In genomic region chr19:4429266-4430200, GRCh38 we compare ENCODE assay signal across 29 cellular contexts. TPM values are rescaled to one million over a fixed set of nuclear protein-coding genes. Genes with fewer than 3 reads are reported as not detected.
A peak's percentile ranks its signal among the peaks of the same experiment; 100 is the strongest.
DNase-seq lines count a peak whose midpoint lies in the region; ATAC-seq and TF ChIP-seq lines count a peak whose summit lies in the region.
"Had no signal": no experiment of that assay in that cellular context is flagged by ENCODE, and none has a peak within 500 bp of the region (broad histone marks: within the 10 kb centered on the region; RNA-seq: fewer than 3 reads in every experiment).

No MANE protein-coding gene starts in this region.

- H3K4me1 Mint-ChIP-seq in activated naive CD8-positive, alpha-beta T cell treated with anti-CD3 and anti-CD28 coated beads, Interleukin-2, amount 10 ng/mL, durations not matched to agents 7 days and 5 days: peaks cover 2% of the 10 kb centered on the region
- no peaks in the 10 kb centered on the region for H3K4me1 Mint-ChIP-seq in activated naive CD8-positive, alpha-beta T cell treated with anti-CD3 and anti-CD28 coated beads for 36 hours
- H3K4me1 Mint-ChIP-seq in nephron: peaks cover 23% of the 10 kb centered on the region

- H3K27ac ChIP-seq in upper lobe of right lung: no peak overlapping the region
- H3K27ac ChIP-seq: cardiac muscle cell, coronary artery, KMS-11 had no signal

- H3K27me3 Mint-ChIP-seq in activated naive CD8-positive, alpha-beta T cell treated with anti-CD3 and anti-CD28 coated beads, Interleukin-2, amount 10 ng/mL, durations not matched to agents 7 days and 5 days: no peaks in the 10 kb centered on the region
- H3K27me3 Mint-ChIP-seq in activated naive CD8-positive, alpha-beta T cell treated with anti-CD3 and anti-CD28 coated beads for 36 hours: no peaks in the 10 kb centered on the region
- peaks cover 3% of the 10 kb centered on the region for H3K27me3 Mint-ChIP-seq in nephron (ENCODE audit: low read depth)

- H3K4me3 ChIP-seq in choroid plexus epithelial cell (ENCODE audit: low read depth, low read length) (no peak overlapping the region), upper lobe of right lung (no peak overlapping the region)
- H3K4me3 ChIP-seq: cardiac muscle cell, coronary artery, HAP-1, upper lobe of left lung had no signal

- TF ChIP-seq CTCF in choroid plexus epithelial cell (conservative IDR thresholded peaks at IDR 0.05; ENCODE audit: low read depth, low read length): no peak
- no peak for TF ChIP-seq CTCF in nephron (IDR thresholded peaks at IDR 0.05; ENCODE audit: unreplicated experiment in 3 of 3)
- TF ChIP-seq CTCF in upper lobe of right lung (IDR thresholded peaks at IDR 0.05): no peak

- POLR2A ChIA-PET in activated naive CD8-positive, alpha-beta T cell treated with anti-CD3 and anti-CD28 coated beads, Interleukin-2, amount 10 ng/mL, durations not matched to agents 7 days and 5 days (lab: Charles Lee): interaction anchor here (1.3 kb wide), 1 partner anchor 8 kb away, joined by 4 read pairs; no protein-coding TSS in a partner anchor

- H3K36me3 ChIP-seq in upper lobe of right lung: peaks cover 7% of the 10 kb centered on the region

- no peak for DNase-seq in activated naive CD8-positive, alpha-beta T cell treated with anti-CD3 and anti-CD28 coated beads, Interleukin-2, amount 10 ng/mL, durations not matched to agents 7 days and 5 days
- DNase-seq in activated naive CD8-positive, alpha-beta T cell treated with anti-CD3 and anti-CD28 coated beads for 36 hours: no peak
- peak; percentile 23 for DNase-seq in choroid plexus epithelial cell (ENCODE audit: low read depth)
- no peak for DNase-seq in upper lobe of right lung
- no peak for DNase-seq in NCI-H1417 (lab: John Stamatoyannopoulos, UW)
- DNase-seq in activated naive CD4-positive, alpha-beta T cell treated with anti-CD3 and anti-CD28 coated beads, Interleukin-2, amount 50 U/mL, for 16 hours: no peak
- DNase-seq: 8988T; activated CD4-positive, CD25-positive, alpha-beta regulatory T cell treated with anti-CD3 and anti-CD28 coated beads, Interleukin-2, amount 50 U/mL, for 72 hours; activated CD8-positive, alpha-beta T cell treated with anti-CD3 and anti-CD28 coated beads, Interleukin-2, amount 10 ng/mL, durations not matched to agents 7 days and 5 days; anterior cingulate cortex; CD8-positive, alpha-beta T cell; effector memory CD4-positive, alpha-beta T cell; NCI-H146; NCI-H345; Right ventricle myocardium superior; stimulated activated CD4-positive, alpha-beta T cell treated with anti-CD3 and anti-CD28 coated beads, Interleukin-15, amount 100 ng/mL, for 24 hours; stimulated activated CD4-positive, alpha-beta T cell treated with anti-CD3 and anti-CD28 coated beads, Interleukin-4, amount 100 ng/mL, for 4 hours; substantia nigra; upper lobe of left lung had no signal

- no peak overlapping the region for H3K4me3 Mint-ChIP-seq in activated naive CD8-positive, alpha-beta T cell treated with anti-CD3 and anti-CD28 coated beads, Interleukin-2, amount 10 ng/mL, durations not matched to agents 7 days and 5 days
- H3K4me3 Mint-ChIP-seq in activated naive CD8-positive, alpha-beta T cell treated with anti-CD3 and anti-CD28 coated beads for 36 hours: no peak overlapping the region
- H3K4me3 Mint-ChIP-seq in nephron: no peak overlapping the region
- H3K4me3 Mint-ChIP-seq: activated CD8-positive, alpha-beta T cell treated with anti-CD3 and anti-CD28 coated beads, Interleukin-2, amount 10 ng/mL, durations not matched to agents 7 days and 5 days; CD8-positive, alpha-beta T cell; T-helper 1 cell treated with Interleukin-12 subunit alpha and Interleukin-12 subunit beta and Interleukin-4 antibody, amounts not matched to agents 30 μg/mL and 1 μg/mL, for 36 hours had no signal

- H3K27me3 ChIP-seq in upper lobe of right lung: no peaks in the 10 kb centered on the region
- H3K27me3 ChIP-seq: cardiac muscle cell, upper lobe of left lung had no signal

- H3K36me3 Mint-ChIP-seq in activated naive CD8-positive, alpha-beta T cell treated with anti-CD3 and anti-CD28 coated beads, Interleukin-2, amount 10 ng/mL, durations not matched to agents 7 days and 5 days: peaks cover 21% of the 10 kb centered on the region
- H3K36me3 Mint-ChIP-seq in activated naive CD8-positive, alpha-beta T cell treated with anti-CD3 and anti-CD28 coated beads for 36 hours: peaks cover 47% of the 10 kb centered on the region
- H3K36me3 Mint-ChIP-seq in nephron (ENCODE audit: low read depth): peaks cover 45% of the 10 kb centered on the region

- peak overlapping the region; percentile 45 for H3K27ac Mint-ChIP-seq in activated naive CD8-positive, alpha-beta T cell treated with anti-CD3 and anti-CD28 coated beads, Interleukin-2, amount 10 ng/mL, durations not matched to agents 7 days and 5 days
- no peak overlapping the region for H3K27ac Mint-ChIP-seq in activated naive CD8-positive, alpha-beta T cell treated with anti-CD3 and anti-CD28 coated beads for 36 hours
- peak overlapping the region in 2 of 3 experiments; percentile 21 to 56 for H3K27ac Mint-ChIP-seq in nephron
- H3K27ac Mint-ChIP-seq: activated CD8-positive, alpha-beta T cell treated with anti-CD3 and anti-CD28 coated beads, Interleukin-2, amount 10 ng/mL, durations not matched to agents 7 days and 5 days; CD8-positive, alpha-beta T cell had no signal

- H3K9me3 ChIP-seq in upper lobe of right lung: no peaks in the 10 kb centered on the region
- H3K9me3 ChIP-seq: HAP-1, upper lobe of left lung had no signal

- ATAC-seq in activated naive CD8-positive, alpha-beta T cell treated with anti-CD3 and anti-CD28 coated beads, Interleukin-2, amount 10 ng/mL, durations not matched to agents 7 days and 5 days (ENCODE audit: low read depth): no peak
- peak; percentile 8 for ATAC-seq in upper lobe of right lung
- no peak for ATAC-seq in GM21423 (IDR thresholded peaks at IDR 0.05; ENCODE audit: unreplicated experiment)
- ATAC-seq: activated CD8-positive, alpha-beta T cell treated with anti-CD3 and anti-CD28 coated beads, Interleukin-2, amount 10 ng/mL, durations not matched to agents 7 days and 5 days; activated naive CD4-positive, alpha-beta T cell treated with anti-CD3 and anti-CD28 coated beads, Interleukin-2, amount 50 U/mL, for 72 hours; CD8-positive, alpha-beta T cell; left lobe of liver; SK-N-SH treated with all-trans-retinoic acid at 6 μM for 48 hours had no signal

- intact Hi-C loops in upper lobe of right lung (cut with DNase I): no loop called here

- H3K4me1 ChIP-seq in upper lobe of right lung: no peaks in the 10 kb centered on the region
- H3K4me1 ChIP-seq: HAP-1 had no signal

- H3K9me3 Mint-ChIP-seq in activated naive CD8-positive, alpha-beta T cell treated with anti-CD3 and anti-CD28 coated beads, Interleukin-2, amount 10 ng/mL, durations not matched to agents 7 days and 5 days: no peaks in the 10 kb centered on the region
- no peaks in the 10 kb centered on the region for H3K9me3 Mint-ChIP-seq in activated naive CD8-positive, alpha-beta T cell treated with anti-CD3 and anti-CD28 coated beads for 36 hours
- H3K9me3 Mint-ChIP-seq in nephron: no peaks in the 10 kb centered on the region
- H3K9me3 Mint-ChIP-seq: activated naive CD4-positive, alpha-beta T cell treated with anti-CD3 and anti-CD28 coated beads, Interleukin-2, amount 50 U/mL, for 72 hours; CD8-positive, alpha-beta T cell; T-helper 1 cell treated with Interleukin-12 subunit alpha and Interleukin-12 subunit beta and Interleukin-4 antibody, amounts not matched to agents 30 μg/mL and 1 μg/mL, for 36 hours had no signal

RNA-seq across cellular contexts. Expression of gene CHAF1A, which starts 27.1 kb away (rescaled TPM):
- total RNA-seq in activated naive CD8-positive, alpha-beta T cell treated with anti-CD3 and anti-CD28 coated beads, Interleukin-2, amount 10 ng/mL, durations not matched to agents 7 days and 5 days: 10 to 100 TPM; 77.0 to 79.1 TPM
- 10 to 100 TPM; 76.8 to 77.6 TPM for total RNA-seq in activated naive CD8-positive, alpha-beta T cell treated with anti-CD3 and anti-CD28 coated beads for 36 hours
- total RNA-seq in upper lobe of right lung: 10.8 TPM

RNA-seq across cellular contexts. Expression of gene UBXN6, which starts 28.1 kb away (rescaled TPM):
- total RNA-seq in activated naive CD8-positive, alpha-beta T cell treated with anti-CD3 and anti-CD28 coated beads, Interleukin-2, amount 10 ng/mL, durations not matched to agents 7 days and 5 days: 10 to 100 TPM; 50.0 to 56.7 TPM
- total RNA-seq in activated naive CD8-positive, alpha-beta T cell treated with anti-CD3 and anti-CD28 coated beads for 36 hours: 10 to 100 TPM; 37.0 to 37.8 TPM
- 113 TPM for total RNA-seq in upper lobe of right lung

RNA-seq across cellular contexts. Expression of gene SH3GL1, which starts 29.2 kb away (rescaled TPM):
- total RNA-seq in activated naive CD8-positive, alpha-beta T cell treated with anti-CD3 and anti-CD28 coated beads, Interleukin-2, amount 10 ng/mL, durations not matched to agents 7 days and 5 days: 10 to 100 TPM; 54.6 to 56.8 TPM
- total RNA-seq in activated naive CD8-positive, alpha-beta T cell treated with anti-CD3 and anti-CD28 coated beads for 36 hours: 10 to 100 TPM; 40.3 to 41.1 TPM
- 47.6 TPM for total RNA-seq in upper lobe of right lung

RNA-seq across cellular contexts. Expression of gene HDGFL2, which starts 42.6 kb away (rescaled TPM):
- total RNA-seq in activated naive CD8-positive, alpha-beta T cell treated with anti-CD3 and anti-CD28 coated beads, Interleukin-2, amount 10 ng/mL, durations not matched to agents 7 days and 5 days: 10 to 100 TPM; 56.5 to 58.0 TPM
- 10 to 100 TPM; 45.5 to 47.0 TPM for total RNA-seq in activated naive CD8-positive, alpha-beta T cell treated with anti-CD3 and anti-CD28 coated beads for 36 hours
- 30.6 TPM for total RNA-seq in upper lobe of right lung
